8 cellular contexts compared by ENCODE assay signal in the genomic region with DNA sequence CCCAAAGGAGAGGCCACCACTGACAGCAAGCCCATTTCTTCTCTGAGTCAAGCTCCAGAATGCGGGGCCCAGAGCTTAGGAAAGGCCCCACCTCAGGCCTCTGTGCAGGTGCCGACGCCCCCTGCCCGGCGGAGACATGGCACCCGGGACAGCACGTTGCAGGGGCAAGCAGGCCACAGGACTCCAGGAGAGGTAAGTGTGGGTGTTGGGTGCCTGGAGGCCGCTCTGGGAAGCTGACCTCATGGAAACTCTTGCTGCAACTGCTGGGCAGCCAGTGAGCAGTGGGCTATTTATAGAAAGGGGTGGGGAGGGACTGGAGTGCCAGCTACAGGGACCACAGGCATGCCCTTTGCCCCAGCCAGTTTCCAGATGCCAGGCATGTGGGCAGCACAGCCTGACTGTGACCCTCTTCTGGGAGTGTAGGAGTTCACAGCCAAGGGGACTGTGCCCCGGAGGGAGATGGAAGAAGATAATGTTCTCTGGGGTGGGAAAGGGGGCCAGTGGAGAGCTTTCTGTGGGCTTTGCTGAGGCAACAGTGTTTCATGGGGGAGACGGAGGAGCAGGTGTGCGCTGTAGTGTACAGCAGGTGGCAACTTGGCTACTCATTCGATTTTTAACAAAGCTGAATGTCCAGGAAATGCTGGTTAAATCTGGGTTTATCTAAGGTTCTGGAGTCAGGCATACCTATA. TPM values are rescaled to one million over a fixed set of nuclear protein-coding genes. Genes with fewer than 3 reads are reported as not detected.
DNase-seq lines count a peak whose midpoint lies in the region; ATAC-seq and TF ChIP-seq lines count a peak whose summit lies in the region.

No MANE protein-coding gene starts in this region.

- ATAC-seq in GM18858 (IDR thresholded peaks at IDR 0.05; ENCODE audit: unreplicated experiment) (no peak), GM18909 (IDR thresholded peaks at IDR 0.05; ENCODE audit: poor library complexity, unreplicated experiment) (no peak), GM18519 (IDR thresholded peaks at IDR 0.05; ENCODE audit: low FRiP score, unreplicated experiment) (no peak)

- BruUV-seq in Calu3 (replicated peaks; lab: Mats Ljungman, UMichigan): no TSS peak

- peak overlapping the region; percentile 49 for H3K4me3 Mint-ChIP-seq in Calu3 (ENCODE audit: low read depth, unreplicated experiment)
- H3K4me3 Mint-ChIP-seq in osteocyte (ENCODE audit: unreplicated experiment): no peak overlapping the region

- H3K27me3 Mint-ChIP-seq in Calu3 (ENCODE audit: unreplicated experiment) (peaks cover 24% of the 10 kb centered on the region), osteocyte (ENCODE audit: unreplicated experiment) (peaks cover 15% of the 10 kb centered on the region)

- TF ChIP-seq CTCF in Calu3 (IDR thresholded peaks at IDR 0.05; ENCODE audit: unreplicated experiment) (no peak), fibroblast of pulmonary artery (IDR thresholded peaks at IDR 0.05; ENCODE audit: low read length, missing control alignments) (no peak), osteocyte (IDR thresholded peaks at IDR 0.05) (no peak)

- CTCF ChIA-PET in Calu3 (lab: Charles Lee): interaction anchor here (0.6 to 1.9 kb wide), 8 partner anchors 12 to 127 kb away, joined by 3 to 15 read pairs (median 4); no protein-coding TSS in a partner anchor

- H3K27ac Mint-ChIP-seq in Calu3 (ENCODE audit: unreplicated experiment): peak overlapping the region; percentile 93
- H3K27ac Mint-ChIP-seq in osteocyte (ENCODE audit: unreplicated experiment): peak overlapping the region; percentile 79

- H3K9me3 Mint-ChIP-seq in Calu3 (ENCODE audit: low read depth, unreplicated experiment) (no peaks in the 10 kb centered on the region), osteocyte (ENCODE audit: unreplicated experiment) (no peaks in the 10 kb centered on the region)

- H3K4me1 Mint-ChIP-seq in Calu3 (ENCODE audit: low read depth, unreplicated experiment) (peaks cover 37% of the 10 kb centered on the region), osteocyte (ENCODE audit: unreplicated experiment) (peaks cover 29% of the 10 kb centered on the region)

- no peak overlapping the region for H3K4me3 ChIP-seq in fibroblast of pulmonary artery (replicated peaks; ENCODE audit: low read depth, low read length)

- peak; percentile 89 for DNase-seq in Calu3
- peak; percentile 84 for DNase-seq in RPMI7951 (ENCODE audit: low read depth)
- peak; percentile 76 for DNase-seq in fibroblast of pulmonary artery (ENCODE audit: low read depth)
- no peak for DNase-seq in osteocyte (ENCODE audit: extremely low spot score, unreplicated experiment)
- DNase-seq in cortex of kidney (lab: John Stamatoyannopoulos, UW): no peak

- intact Hi-C loops in Calu3 (cut with micrococcal nuclease; ENCODE audit: unreplicated experiment): loop anchor here (1.0 to 5.0 kb wide), 3 partner anchors 18 to 264 kb away; no protein-coding TSS in a partner anchor

- H3K36me3 Mint-ChIP-seq in Calu3 (ENCODE audit: insufficient read depth, unreplicated experiment) (peaks cover 29% of the 10 kb centered on the region), osteocyte (ENCODE audit: unreplicated experiment) (no peaks in the 10 kb centered on the region)

RNA-seq across cellular contexts. Expression of a gene that starts 23.7 kb away (rescaled TPM):
- total RNA-seq in Calu3 (2022): 4.6 TPM in 2 replicates
- 0.10 and 0.12 TPM in 2 replicates for total RNA-seq in RPMI7951 (2014; rRNA removed; shearing (Covaris generic))
- 0.27 and 0.37 TPM in 2 replicates for total RNA-seq in osteocyte

RNA-seq across cellular contexts. Expression of a gene that starts 43.6 kb away (rescaled TPM):
- 0.17 and 0.37 TPM in 2 replicates for total RNA-seq in Calu3 (2022)
- total RNA-seq in RPMI7951 (2014; rRNA removed; shearing (Covaris generic)): not detected in 2 replicates
- total RNA-seq in osteocyte: not detected in 2 replicates

Comparison
In these comparisons a context has a peak if more than half of its experiments do, and no peak if none do; other contexts are left out.
1. DNase-seq: peak in Calu3 (single experiment), RPMI7951 (single experiment) and fibroblast of pulmonary artery (single experiment); none in osteocyte (single experiment) and cortex of kidney (single experiment).